In genomic region chr11:1909524-1909923, GRCh38 we compare ENCODE assay signal across 32 cellular contexts. TPM values are rescaled to one million over a fixed set of nuclear protein-coding genes. Genes with fewer than 3 reads are reported as not detected.
"Had no signal": no experiment of that assay in that cellular context is flagged by ENCODE, and none has a peak within 500 bp of the region (broad histone marks: within the 10 kb centered on the region; RNA-seq: fewer than 3 reads in every experiment).

No MANE protein-coding gene starts in this region.

- H3K27ac ChIP-seq: brain microvascular endothelial cell, neutrophil, suprapubic skin, upper lobe of right lung had no signal

- DNase-seq: activated CD4-positive, alpha-beta memory T cell treated with anti-CD3 and anti-CD28 coated beads, Interleukin-2, amount 10 ng/mL, durations not matched to agents 7 days and 5 days; activated CD4-positive, alpha-beta T cell treated with anti-CD3 and anti-CD28 coated beads, Interleukin-2, amount 10 ng/mL, durations not matched to agents 24 days and 14 days; activated CD8-positive, alpha-beta memory T cell treated with anti-CD3 and anti-CD28 coated beads, Interleukin-2, amount 50 U/mL, for 48 hours; activated gamma-delta T cell; activated naive CD4-positive, alpha-beta T cell treated with anti-CD3 and anti-CD28 coated beads, Interleukin-2, amount 50 U/mL, for 16 hours; activated T-cell treated with anti-CD3 and anti-CD28 coated beads, Interleukin-2, amount 50 U/mL, for 24 hours; amniotic stem cell; brain microvascular endothelial cell; caudate nucleus; foreskin fibroblast; left ventricle myocardium superior; nephron progenitor cell; stimulated activated CD4-positive, alpha-beta T cell treated with anti-CD3 and anti-CD28 coated beads, Interleukin-1b, Interleukin-23, amount 100 ng/mL, for 48 hours; stimulated activated CD4-positive, alpha-beta T cell treated with anti-CD3 and anti-CD28 coated beads, Interleukin-4, amount 100 ng/mL, for 4 hours; stimulated activated CD8-positive, alpha-beta memory T cell treated with anti-CD3 and anti-CD28 coated beads, Interleukin-4, amount 100 ng/mL, for 48 hours; stomach; tibial artery; upper lobe of right lung had no signal

- H3K4me1 ChIP-seq: stomach, upper lobe of right lung had no signal

- FAIRE-seq: astrocyte, islet of Langerhans had no signal

- ATAC-seq: activated CD4-positive, CD25-positive, alpha-beta regulatory T cell treated with anti-CD3 and anti-CD28 coated beads, Interleukin-2, amount 50 U/mL, for 24 hours; stimulated activated memory B cell treated with anti-CD40 and anti-IgM and Interleukin-4, amounts not matched to agents 10 μg/mL and 1 μg/mL and 100 μg/mL, for 72 hours; upper lobe of right lung had no signal

- H3K4me3 ChIP-seq: smooth muscle cell, stomach, suprapubic skin, tibial artery, upper lobe of right lung had no signal

- H3K4me2 ChIP-seq: smooth muscle cell had no signal

- H3K36me3 ChIP-seq: brain microvascular endothelial cell, neutrophil, stomach, suprapubic skin, tibial artery, upper lobe of right lung had no signal

- H3K27me3 ChIP-seq: brain microvascular endothelial cell, neutrophil, suprapubic skin, upper lobe of right lung had no signal

- H3K9me3 ChIP-seq: neutrophil, stomach, suprapubic skin, tibial artery, upper lobe of right lung had no signal

RNA-seq across cellular contexts. Expression of gene TNNT3, which starts 10.0 kb away (rescaled TPM):
- total RNA-seq: astrocyte, endothelial cell of umbilical vein, glomerular endothelial cell, lung microvascular endothelial cell, renal cortical epithelial cell had no signal
- polyA plus RNA-seq: endothelial cell of umbilical vein had no signal

RNA-seq across cellular contexts. Expression of gene PRR33, which starts 17.8 kb away (rescaled TPM):
- total RNA-seq: activated CD4-positive, alpha-beta T cell treated with anti-CD3 and anti-CD28 coated beads, Interleukin-2, amount 10 ng/mL, durations not matched to agents 24 days and 14 days; astrocyte; endothelial cell of umbilical vein; glomerular endothelial cell; lung microvascular endothelial cell; mucosa of gallbladder; osteocyte; renal cortical epithelial cell; smooth muscle cell; stomach; suprapubic skin; T-helper 1 cell treated with Interleukin-12 subunit alpha and Interleukin-12 subunit beta and Interleukin-4 antibody, amounts not matched to agents 30 ng/mL and 1 ng/mL, for 36 hours; upper lobe of right lung had no signal
- polyA plus RNA-seq: endothelial cell of umbilical vein, smooth muscle cell had no signal

RNA-seq across cellular contexts. Expression of gene LSP1, which starts 56.6 kb away (rescaled TPM):
- total RNA-seq: endothelial cell of umbilical vein, lung microvascular endothelial cell, renal cortical epithelial cell had no signal
- polyA plus RNA-seq: endothelial cell of umbilical vein had no signal
